In genomic region chr12:1795785-1796514, GRCh38 we compare ENCODE assay signal across 1 cellular context.
A peak's percentile ranks its signal among the peaks of the same experiment; 100 is the strongest.
TF ChIP-seq lines count a peak whose summit lies in the region.

No MANE protein-coding gene starts in this region.

TF ChIP-seq in K562, 482 proteins besides CTCF, POLR2A, EP300 and RAD21 (continued from another document):
- TF ChIP-seq CCNT2 (IDR thresholded peaks at IDR 0.05; ENCODE audit: borderline replicate concordance, extremely low read depth, insufficient read length, low read depth, low read length) = peak; percentile 58
- peak; percentile 79 for TF ChIP-seq BCOR (IDR thresholded peaks at IDR 0.05)
- peak; percentile 17 for TF ChIP-seq ZFP36 (IDR thresholded peaks at IDR 0.05; ENCODE audit: low read depth, low read length, partially characterized antibody)
- no peak; a peak in 1 of 4 replicates for TF ChIP-seq NRF1 (conservative IDR thresholded peaks at IDR 0.05 in 1 of 2, IDR thresholded peaks at IDR 0.05 in 1 of 2)
- TF ChIP-seq TCF7 (IDR thresholded peaks at IDR 0.05; ENCODE audit: borderline replicate concordance) = no peak
